Comparison of ENCODE assay signal across 8 cellular contexts in the genomic region with DNA sequence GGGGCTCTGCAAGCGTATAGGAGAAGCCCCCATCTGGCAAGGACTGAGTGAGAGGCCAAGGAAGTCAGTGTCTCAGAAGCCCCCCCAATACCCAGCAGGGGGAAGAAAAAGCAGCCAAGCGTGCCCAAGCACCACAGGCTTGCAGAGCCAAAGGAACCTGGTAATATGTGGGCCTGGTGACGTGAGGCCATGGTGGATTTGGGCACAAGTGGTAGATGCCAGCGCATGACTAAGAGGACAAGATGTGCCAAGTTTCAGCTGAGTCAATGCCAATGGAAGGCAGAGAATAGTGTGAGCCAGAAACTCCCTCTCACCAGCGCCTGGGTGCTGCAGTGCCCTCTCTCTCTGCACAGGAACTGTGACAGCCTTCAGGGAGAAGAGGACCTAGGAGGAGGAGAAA.
A peak's percentile ranks its signal among the peaks of the same experiment; 100 is the strongest.
DNase-seq lines count a peak whose midpoint lies in the region; ATAC-seq lines count a peak whose summit lies in the region.

No MANE protein-coding gene starts in this region.

- H3K36me3 Mint-ChIP-seq in stimulated activated naive B cell treated with anti-CD40 and anti-IgM and Interleukin-4, amounts not matched to agents 10 μg/mL and 1 μg/mL and 100 μg/mL, for 72 hours, result no peaks in the 10 kb centered on the region
- H3K36me3 Mint-ChIP-seq in T-helper 2 cell treated with Interferon-gamma antibody and Interleukin-4, amounts not matched to agents 5 μg/mL and 100 μg/mL, for 36 hours (ENCODE audit: low read depth), result no peaks in the 10 kb centered on the region

- ATAC-seq in stimulated activated naive B cell treated with anti-CD40 and anti-IgM and Interleukin-4, amounts not matched to agents 10 μg/mL and 1 μg/mL and 100 μg/mL, for 72 hours (replicated peaks), result peak in 1 of 2 donors; percentile 57
- no peak for ATAC-seq in HG03457 (IDR thresholded peaks at IDR 0.05; ENCODE audit: unreplicated experiment)

- DNase-seq in HPDE6-E6E7 (ENCODE audit: extremely low spot score) (peak; percentile 66), astrocyte of the hippocampus (ENCODE audit: low read depth, low spot score) (peak; percentile 88), hypothalamus (lab: John Stamatoyannopoulos, UW) (peak in 32 of 51 donors; percentile 1 to 78 (median 22)), AML-193 (lab: John Stamatoyannopoulos, UW) (no peak)
- DNase-seq in stimulated activated naive B cell treated with anti-CD40 and anti-IgM and Interleukin-4, amounts not matched to agents 10 μg/mL and 1 μg/mL and 100 μg/mL, for 72 hours, result peak; percentile 9
- DNase-seq in T-helper 2 cell treated with Interferon-gamma antibody and Interleukin-4, amounts not matched to agents 5 μg/mL and 100 μg/mL, for 36 hours (ENCODE audit: low spot score), result no peak
- DNase-seq in activated CD8-positive, alpha-beta memory T cell treated with anti-CD3 and anti-CD28 coated beads for 24 hours, result no peak

- peaks cover 1 to 3% of the 10 kb centered on the region in 2 donors for H3K9me3 Mint-ChIP-seq in stimulated activated naive B cell treated with anti-CD40 and anti-IgM and Interleukin-4, amounts not matched to agents 10 μg/mL and 1 μg/mL and 100 μg/mL, for 72 hours
- no peaks in the 10 kb centered on the region for H3K9me3 Mint-ChIP-seq in T-helper 2 cell treated with Interferon-gamma antibody and Interleukin-4, amounts not matched to agents 5 μg/mL and 100 μg/mL, for 36 hours

- no peak overlapping the region for H3K4me3 Mint-ChIP-seq in stimulated activated naive B cell treated with anti-CD40 and anti-IgM and Interleukin-4, amounts not matched to agents 10 μg/mL and 1 μg/mL and 100 μg/mL, for 72 hours
- H3K4me3 Mint-ChIP-seq in T-helper 2 cell treated with Interferon-gamma antibody and Interleukin-4, amounts not matched to agents 5 μg/mL and 100 μg/mL, for 36 hours, result no peak overlapping the region

- H3K27me3 Mint-ChIP-seq in stimulated activated naive B cell treated with anti-CD40 and anti-IgM and Interleukin-4, amounts not matched to agents 10 μg/mL and 1 μg/mL and 100 μg/mL, for 72 hours, result no peaks in the 10 kb centered on the region
- H3K27me3 Mint-ChIP-seq in T-helper 2 cell treated with Interferon-gamma antibody and Interleukin-4, amounts not matched to agents 5 μg/mL and 100 μg/mL, for 36 hours (ENCODE audit: low read depth), result peaks cover 43% of the 10 kb centered on the region

- H3K27ac Mint-ChIP-seq in stimulated activated naive B cell treated with anti-CD40 and anti-IgM and Interleukin-4, amounts not matched to agents 10 μg/mL and 1 μg/mL and 100 μg/mL, for 72 hours, result peak overlapping the region; percentile 75
- no peak overlapping the region for H3K27ac Mint-ChIP-seq in T-helper 2 cell treated with Interferon-gamma antibody and Interleukin-4, amounts not matched to agents 5 μg/mL and 100 μg/mL, for 36 hours

- peaks cover 27 to 67% of the 10 kb centered on the region in 2 donors for H3K4me1 Mint-ChIP-seq in stimulated activated naive B cell treated with anti-CD40 and anti-IgM and Interleukin-4, amounts not matched to agents 10 μg/mL and 1 μg/mL and 100 μg/mL, for 72 hours
- no peaks in the 10 kb centered on the region for H3K4me1 Mint-ChIP-seq in T-helper 2 cell treated with Interferon-gamma antibody and Interleukin-4, amounts not matched to agents 5 μg/mL and 100 μg/mL, for 36 hours (ENCODE audit: low read depth)

Comparison
In these comparisons a context has a peak if more than half of its experiments do, and no peak if none do; other contexts are left out.
1. DNase-seq: peak in HPDE6-E6E7 (single experiment), astrocyte of the hippocampus (single experiment), hypothalamus (32 of 51) and stimulated activated naive B cell treated with anti-CD40 and anti-IgM and Interleukin-4, amounts not matched to agents 10 μg/mL and 1 μg/mL and 100 μg/mL, for 72 hours (single experiment); none in T-helper 2 cell treated with Interferon-gamma antibody and Interleukin-4, amounts not matched to agents 5 μg/mL and 100 μg/mL, for 36 hours (single experiment), activated CD8-positive, alpha-beta memory T cell treated with anti-CD3 and anti-CD28 coated beads for 24 hours (single experiment) and AML-193 (0 of 2).